In the genomic region with DNA sequence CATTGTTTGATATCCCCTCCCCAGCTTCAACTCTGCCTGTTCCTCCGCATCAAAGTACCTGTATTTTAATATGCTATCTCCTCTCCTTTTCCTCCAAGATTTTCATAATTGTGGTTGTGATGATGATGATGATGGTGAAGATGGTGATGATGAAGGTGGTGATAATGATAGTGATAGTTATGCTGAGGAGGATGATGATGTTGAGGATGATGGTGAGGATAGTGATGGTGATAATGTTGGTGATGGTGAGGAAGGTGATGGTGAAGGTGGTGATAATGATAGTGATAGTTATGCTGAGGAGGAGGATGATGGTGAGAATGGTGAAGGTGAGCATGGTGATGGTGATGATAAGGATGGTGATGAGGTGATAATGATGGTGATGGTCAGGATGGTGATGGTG, we compare ENCODE assay signal across 2 cellular contexts. TPM values are rescaled to one million over a fixed set of nuclear protein-coding genes. Genes with fewer than 3 reads are reported as not detected.
"Had no signal": no experiment of that assay in that cellular context is flagged by ENCODE, and none has a peak within 500 bp of the region (broad histone marks: within the 10 kb centered on the region; RNA-seq: fewer than 3 reads in every experiment).

No MANE protein-coding gene starts in this region.

RNA-seq across cellular contexts. Expression of a gene that starts 42.3 kb away (rescaled TPM):
- total RNA-seq: G401, GM12878 had no signal
- polyA plus RNA-seq: GM12878 had no signal
